In the genomic region with DNA sequence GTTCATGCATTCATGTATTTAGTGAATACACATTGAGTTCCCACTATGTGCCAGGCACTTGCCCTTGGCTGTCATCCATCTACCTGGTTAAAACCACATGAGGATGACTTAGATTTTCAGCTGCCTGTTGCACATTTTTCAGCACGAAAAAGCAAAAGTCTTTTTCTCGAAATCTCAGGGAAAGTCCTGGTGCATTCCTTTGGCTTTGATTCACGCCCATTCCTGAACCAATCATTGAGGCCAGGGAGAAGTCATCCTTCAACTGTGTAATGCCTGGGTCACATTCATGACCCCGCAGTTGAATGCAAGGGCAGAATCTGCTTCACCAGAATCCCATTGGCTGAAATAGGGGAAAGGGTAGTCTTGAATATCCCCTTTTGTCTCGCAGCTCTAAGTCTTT, we compare ENCODE assay signal across 21 cellular contexts.
DNase-seq lines count a peak whose midpoint lies in the region; ATAC-seq and TF ChIP-seq lines count a peak whose summit lies in the region.
"Had no signal": no experiment of that assay in that cellular context is flagged by ENCODE, and none has a peak within 500 bp of the region (broad histone marks: within the 10 kb centered on the region; RNA-seq: fewer than 3 reads in every experiment).

No MANE protein-coding gene starts in this region.

- no peaks in the 10 kb centered on the region for H3K36me3 Mint-ChIP-seq in WTC11
- no peaks in the 10 kb centered on the region for H3K36me3 Mint-ChIP-seq in activated CD8-positive, alpha-beta T cell treated with anti-CD3 and anti-CD28 coated beads, Interleukin-2, amount 10 ng/mL, durations not matched to agents 7 days and 5 days (ENCODE audit: low read depth)
- H3K36me3 Mint-ChIP-seq: activated naive CD8-positive, alpha-beta T cell; natural killer cell; T-cell had no signal

- no peak overlapping the region for H3K4me3 ChIP-seq in H7 (ENCODE audit: insufficient read depth, low read depth, low read length)
- H3K4me3 ChIP-seq: coronary artery, SJCRH30, vagina had no signal

- no peak for TF ChIP-seq CTCF in WTC11 (IDR thresholded peaks at IDR 0.05)

- CTCF ChIA-PET in WTC11 (lab: Charles Lee): interaction anchor here (1.5 to 2.0 kb wide), 2 partner anchors 54 to 111 kb away, joined by 7 read pairs; no protein-coding TSS in a partner anchor
- CTCF ChIA-PET in activated CD8-positive, alpha-beta T cell treated with anti-CD3 and anti-CD28 coated beads, Interleukin-2, amount 10 ng/mL, durations not matched to agents 7 days and 5 days (lab: Charles Lee): no interaction called here

- H3K9me3 Mint-ChIP-seq in WTC11: peaks cover 5% of the 10 kb centered on the region; the same call in 1 of the 2 replicates
- H3K9me3 Mint-ChIP-seq in activated CD8-positive, alpha-beta T cell treated with anti-CD3 and anti-CD28 coated beads, Interleukin-2, amount 10 ng/mL, durations not matched to agents 7 days and 5 days (ENCODE audit: insufficient read depth): no peaks in the 10 kb centered on the region
- H3K9me3 Mint-ChIP-seq: natural killer cell had no signal

- no peak overlapping the region for H3K27ac Mint-ChIP-seq in WTC11
- no peak overlapping the region for H3K27ac Mint-ChIP-seq in activated CD8-positive, alpha-beta T cell treated with anti-CD3 and anti-CD28 coated beads, Interleukin-2, amount 10 ng/mL, durations not matched to agents 7 days and 5 days
- H3K27ac Mint-ChIP-seq: activated naive CD8-positive, alpha-beta T cell; CD4-positive, alpha-beta memory T cell; natural killer cell; progenitor cell of endocrine pancreas; T-cell had no signal

- no peak overlapping the region for H3K4me3 Mint-ChIP-seq in WTC11
- H3K4me3 Mint-ChIP-seq in activated CD8-positive, alpha-beta T cell treated with anti-CD3 and anti-CD28 coated beads, Interleukin-2, amount 10 ng/mL, durations not matched to agents 7 days and 5 days: no peak overlapping the region
- H3K4me3 Mint-ChIP-seq: activated naive CD8-positive, alpha-beta T cell; CD4-positive, alpha-beta memory T cell; natural killer cell; T-cell had no signal

- ATAC-seq in WTC11 (peak; percentile 44; the same call in 1 of the 2 replicates), GM19455 (IDR thresholded peaks at IDR 0.05; ENCODE audit: unreplicated experiment) (no peak)
- no peak for ATAC-seq in activated CD8-positive, alpha-beta T cell treated with anti-CD3 and anti-CD28 coated beads, Interleukin-2, amount 10 ng/mL, durations not matched to agents 7 days and 5 days
- ATAC-seq: natural killer cell, T-cell had no signal

- POLR2A ChIA-PET in WTC11 (lab: Charles Lee): no interaction called here
- POLR2A ChIA-PET in activated CD8-positive, alpha-beta T cell treated with anti-CD3 and anti-CD28 coated beads, Interleukin-2, amount 10 ng/mL, durations not matched to agents 7 days and 5 days (lab: Charles Lee): no interaction called here

- H3K36me3 ChIP-seq in H7 (replicated peaks; ENCODE audit: control insufficient read depth, insufficient read depth, low read length): no peaks in the 10 kb centered on the region
- H3K36me3 ChIP-seq: SJCRH30, vagina had no signal

- H3K27me3 Mint-ChIP-seq in WTC11 (ENCODE audit: low read depth): no peaks in the 10 kb centered on the region
- peaks cover 17% of the 10 kb centered on the region for H3K27me3 Mint-ChIP-seq in activated CD8-positive, alpha-beta T cell treated with anti-CD3 and anti-CD28 coated beads, Interleukin-2, amount 10 ng/mL, durations not matched to agents 7 days and 5 days (ENCODE audit: low read depth)
- H3K27me3 Mint-ChIP-seq: progenitor cell of endocrine pancreas had no signal

- peaks cover 15% of the 10 kb centered on the region for H3K4me1 Mint-ChIP-seq in WTC11
- no peaks in the 10 kb centered on the region for H3K4me1 Mint-ChIP-seq in activated CD8-positive, alpha-beta T cell treated with anti-CD3 and anti-CD28 coated beads, Interleukin-2, amount 10 ng/mL, durations not matched to agents 7 days and 5 days (ENCODE audit: low read depth)
- H3K4me1 Mint-ChIP-seq: CD4-positive, alpha-beta memory T cell; natural killer cell; T-cell had no signal

- H3K27me3 ChIP-seq in H7 (ENCODE audit: control insufficient read depth, insufficient read depth, low read length): no peaks in the 10 kb centered on the region
- H3K27me3 ChIP-seq: vagina had no signal

- DNase-seq in H7 (peak; percentile 19), WTC11 (ENCODE audit: low spot score) (no peak), fibroblast of peridontal ligament (ENCODE audit: extremely low read depth) (peak; percentile 5), NCI-H69 (lab: John Stamatoyannopoulos, UW) (no peak), iPS-NIHi11 (ENCODE audit: low spot score) (no peak)
- DNase-seq in activated CD8-positive, alpha-beta T cell treated with anti-CD3 and anti-CD28 coated beads, Interleukin-2, amount 10 ng/mL, durations not matched to agents 7 days and 5 days: no peak
- DNase-seq: activated CD4-positive, alpha-beta T cell treated with anti-CD3 and anti-CD28 coated beads for 48 hours; CD4-positive, alpha-beta memory T cell; DMS153; GF-D8; KG1; natural killer cell; NCI-H1930; NCI-H2227 treated with DMSO at 0.1 percent for 48 hours; SJCRH30; T-cell had no signal

TF ChIP-seq in WTC11, 78 proteins besides CTCF, POLR2A, EP300 and RAD21 (continues in another document):
- TF ChIP-seq TP53 (CRISPR knock-in tag; IDR thresholded peaks at IDR 0.05) (no peak), ZNF423 (CRISPR knock-in tag; IDR thresholded peaks at IDR 0.05) (no peak), FOXK1 (CRISPR knock-in tag; IDR thresholded peaks at IDR 0.05) (no peak), ZNF671 (CRISPR knock-in tag; IDR thresholded peaks at IDR 0.05) (no peak), ZNF121 (CRISPR knock-in tag; IDR thresholded peaks at IDR 0.05) (no peak), TEAD4 (CRISPR knock-in tag; IDR thresholded peaks at IDR 0.05) (no peak), ELF4 (CRISPR knock-in tag; IDR thresholded peaks at IDR 0.05; ENCODE audit: low read depth) (no peak)
- TF ChIP-seq, protein P1, sequence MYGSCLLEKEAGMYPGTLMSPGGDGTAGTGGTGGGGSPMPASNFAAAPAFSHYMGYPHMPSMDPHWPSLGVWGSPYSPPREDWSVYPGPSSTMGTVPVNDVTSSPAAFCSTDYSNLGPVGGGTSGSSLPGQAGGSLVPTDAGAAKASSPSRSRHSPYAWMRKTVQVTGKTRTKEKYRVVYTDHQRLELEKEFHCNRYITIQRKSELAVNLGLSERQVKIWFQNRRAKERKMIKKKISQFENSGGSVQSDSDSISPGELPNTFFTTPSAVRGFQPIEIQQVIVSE (CRISPR knock-in tag; IDR thresholded peaks at IDR 0.05; ENCODE audit: borderline replicate concordance): no peak
- TF ChIP-seq, protein P2, sequence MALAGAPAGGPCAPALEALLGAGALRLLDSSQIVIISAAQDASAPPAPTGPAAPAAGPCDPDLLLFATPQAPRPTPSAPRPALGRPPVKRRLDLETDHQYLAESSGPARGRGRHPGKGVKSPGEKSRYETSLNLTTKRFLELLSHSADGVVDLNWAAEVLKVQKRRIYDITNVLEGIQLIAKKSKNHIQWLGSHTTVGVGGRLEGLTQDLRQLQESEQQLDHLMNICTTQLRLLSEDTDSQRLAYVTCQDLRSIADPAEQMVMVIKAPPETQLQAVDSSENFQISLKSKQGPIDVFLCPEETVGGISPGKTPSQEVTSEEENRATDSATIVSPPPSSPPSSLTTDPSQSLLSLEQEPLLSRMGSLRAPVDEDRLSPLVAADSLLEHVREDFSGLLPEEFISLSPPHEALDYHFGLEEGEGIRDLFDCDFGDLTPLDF (CRISPR knock-in tag; IDR thresholded peaks at IDR 0.05): no peak
- TF ChIP-seq, protein P3, sequence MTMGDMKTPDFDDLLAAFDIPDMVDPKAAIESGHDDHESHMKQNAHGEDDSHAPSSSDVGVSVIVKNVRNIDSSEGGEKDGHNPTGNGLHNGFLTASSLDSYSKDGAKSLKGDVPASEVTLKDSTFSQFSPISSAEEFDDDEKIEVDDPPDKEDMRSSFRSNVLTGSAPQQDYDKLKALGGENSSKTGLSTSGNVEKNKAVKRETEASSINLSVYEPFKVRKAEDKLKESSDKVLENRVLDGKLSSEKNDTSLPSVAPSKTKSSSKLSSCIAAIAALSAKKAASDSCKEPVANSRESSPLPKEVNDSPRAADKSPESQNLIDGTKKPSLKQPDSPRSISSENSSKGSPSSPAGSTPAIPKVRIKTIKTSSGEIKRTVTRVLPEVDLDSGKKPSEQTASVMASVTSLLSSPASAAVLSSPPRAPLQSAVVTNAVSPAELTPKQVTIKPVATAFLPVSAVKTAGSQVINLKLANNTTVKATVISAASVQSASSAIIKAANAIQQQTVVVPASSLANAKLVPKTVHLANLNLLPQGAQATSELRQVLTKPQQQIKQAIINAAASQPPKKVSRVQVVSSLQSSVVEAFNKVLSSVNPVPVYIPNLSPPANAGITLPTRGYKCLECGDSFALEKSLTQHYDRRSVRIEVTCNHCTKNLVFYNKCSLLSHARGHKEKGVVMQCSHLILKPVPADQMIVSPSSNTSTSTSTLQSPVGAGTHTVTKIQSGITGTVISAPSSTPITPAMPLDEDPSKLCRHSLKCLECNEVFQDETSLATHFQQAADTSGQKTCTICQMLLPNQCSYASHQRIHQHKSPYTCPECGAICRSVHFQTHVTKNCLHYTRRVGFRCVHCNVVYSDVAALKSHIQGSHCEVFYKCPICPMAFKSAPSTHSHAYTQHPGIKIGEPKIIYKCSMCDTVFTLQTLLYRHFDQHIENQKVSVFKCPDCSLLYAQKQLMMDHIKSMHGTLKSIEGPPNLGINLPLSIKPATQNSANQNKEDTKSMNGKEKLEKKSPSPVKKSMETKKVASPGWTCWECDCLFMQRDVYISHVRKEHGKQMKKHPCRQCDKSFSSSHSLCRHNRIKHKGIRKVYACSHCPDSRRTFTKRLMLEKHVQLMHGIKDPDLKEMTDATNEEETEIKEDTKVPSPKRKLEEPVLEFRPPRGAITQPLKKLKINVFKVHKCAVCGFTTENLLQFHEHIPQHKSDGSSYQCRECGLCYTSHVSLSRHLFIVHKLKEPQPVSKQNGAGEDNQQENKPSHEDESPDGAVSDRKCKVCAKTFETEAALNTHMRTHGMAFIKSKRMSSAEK (CRISPR knock-in tag; IDR thresholded peaks at IDR 0.05; ENCODE audit: borderline replicate concordance): no peak
- TF ChIP-seq, protein P4, sequence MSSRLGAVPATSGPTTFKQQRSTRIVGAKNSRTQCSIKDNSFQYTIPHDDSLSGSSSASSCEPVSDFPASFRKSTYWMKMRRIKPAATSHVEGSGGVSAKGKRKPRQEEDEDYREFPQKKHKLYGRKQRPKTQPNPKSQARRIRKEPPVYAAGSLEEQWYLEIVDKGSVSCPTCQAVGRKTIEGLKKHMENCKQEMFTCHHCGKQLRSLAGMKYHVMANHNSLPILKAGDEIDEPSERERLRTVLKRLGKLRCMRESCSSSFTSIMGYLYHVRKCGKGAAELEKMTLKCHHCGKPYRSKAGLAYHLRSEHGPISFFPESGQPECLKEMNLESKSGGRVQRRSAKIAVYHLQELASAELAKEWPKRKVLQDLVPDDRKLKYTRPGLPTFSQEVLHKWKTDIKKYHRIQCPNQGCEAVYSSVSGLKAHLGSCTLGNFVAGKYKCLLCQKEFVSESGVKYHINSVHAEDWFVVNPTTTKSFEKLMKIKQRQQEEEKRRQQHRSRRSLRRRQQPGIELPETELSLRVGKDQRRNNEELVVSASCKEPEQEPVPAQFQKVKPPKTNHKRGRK (CRISPR knock-in tag; IDR thresholded peaks at IDR 0.05; ENCODE audit: borderline replicate concordance): no peak

Comparison
In these comparisons a context has a peak if more than half of its experiments do, and no peak if none do; other contexts are left out.
1. DNase-seq: peak in H7 (single experiment) and fibroblast of peridontal ligament (single experiment); none in WTC11 (single experiment), activated CD8-positive, alpha-beta T cell treated with anti-CD3 and anti-CD28 coated beads, Interleukin-2, amount 10 ng/mL, durations not matched to agents 7 days and 5 days (single experiment), NCI-H69 (single experiment) and iPS-NIHi11 (single experiment).